In the genomic region with DNA sequence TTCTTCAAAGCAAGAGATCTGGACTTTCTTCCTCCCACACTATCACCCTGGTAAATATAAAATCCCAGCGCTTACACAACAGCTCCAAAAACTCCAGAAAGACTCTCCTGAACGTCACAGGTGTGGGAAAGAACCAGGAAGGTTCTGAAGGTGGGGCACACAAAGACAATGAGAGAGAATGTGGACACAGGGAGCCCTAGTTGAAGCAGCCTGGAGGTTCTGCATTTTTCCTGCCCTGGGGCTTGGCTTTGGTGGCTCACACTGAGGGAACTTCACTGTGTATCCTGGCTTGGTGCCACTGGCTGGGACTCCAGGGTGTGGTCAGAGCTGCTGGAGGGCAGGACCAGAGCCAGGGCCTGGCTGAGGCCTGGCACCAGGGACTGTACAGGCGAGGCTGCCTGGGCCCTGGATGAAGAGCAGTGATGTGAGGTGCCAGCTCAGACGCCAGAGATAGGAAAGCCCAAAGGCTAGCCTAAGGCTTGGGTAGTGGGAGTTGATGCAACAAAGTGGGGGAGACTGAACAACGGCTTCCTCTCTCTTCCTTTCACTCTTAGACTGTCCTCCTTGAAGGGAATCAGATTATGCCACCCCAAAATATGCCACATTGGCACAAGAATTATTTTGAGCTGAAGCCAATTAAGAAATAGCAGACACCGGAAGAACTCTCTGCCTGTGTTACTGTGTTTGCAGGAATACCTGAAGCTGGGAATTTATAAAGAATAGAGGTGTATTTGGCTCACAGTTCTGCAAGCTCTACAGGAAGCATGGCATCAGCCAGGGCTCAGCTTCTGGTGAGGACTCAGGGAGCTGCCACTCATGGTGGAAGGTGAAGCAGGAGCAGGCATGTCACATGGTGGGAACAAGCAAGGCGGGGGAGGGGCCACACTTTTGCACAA, we compare ENCODE assay signal across 8 cellular contexts. TPM values are rescaled to one million over a fixed set of nuclear protein-coding genes. Genes with fewer than 3 reads are reported as not detected.
DNase-seq lines count a peak whose midpoint lies in the region; ATAC-seq, FAIRE-seq and TF ChIP-seq lines count a peak whose summit lies in the region.

No MANE protein-coding gene starts in this region.

- H3K27ac Mint-ChIP-seq in progenitor cell of endocrine pancreas = no peak overlapping the region

- H3K27me3 ChIP-seq in PC-3 (ENCODE audit: low read length) = no peaks in the 10 kb centered on the region
- H3K27me3 ChIP-seq in H1 (replicated peaks in 1 of 4; ENCODE audit: control insufficient read depth in 3 of 4, extremely low read depth in 1 of 4, insufficient read depth in 3 of 4, low read length in 3 of 4) = no peaks in the 10 kb centered on the region

- H3K4me2 ChIP-seq in PC-3 (ENCODE audit: low read length) = peak overlapping the region; percentile 24
- H3K4me2 ChIP-seq in H1 (ENCODE audit: insufficient read depth in 1 of 2, low read depth in 2 of 2, low read length in 2 of 2) = no peak overlapping the region

- no peak overlapping the region for H3K14ac ChIP-seq in H1 (ENCODE audit: insufficient read length)

- peaks cover 20% of the 10 kb centered on the region for H3K4me1 ChIP-seq in PC-3 (ENCODE audit: insufficient read depth, low read length)
- peaks cover 0 to 4% (median 2%) of the 10 kb centered on the region in 4 experiments; a peak in 4 of 7 replicates for H3K4me1 ChIP-seq in H1 (replicated peaks in 1 of 4; ENCODE audit: control insufficient read depth in 3 of 4, insufficient read depth in 4 of 4, low read length in 3 of 4)

- H3K9me3 Mint-ChIP-seq in progenitor cell of endocrine pancreas (ENCODE audit: low read depth) = no peaks in the 10 kb centered on the region

- H4K91ac ChIP-seq in H1 (replicated peaks; ENCODE audit: insufficient read length, low read length) = no peak overlapping the region

- H3K4me3 ChIP-seq in PC-3 (ENCODE audit: low read length) (no peak overlapping the region), H1 (ENCODE audit: extremely low read depth in 1 of 4, insufficient read depth in 2 of 4, low read depth in 3 of 4, low read length in 4 of 4) (no peak overlapping the region)

- H3K4ac ChIP-seq in H1 (replicated peaks; ENCODE audit: insufficient read length, low read depth, low read length) = no peak overlapping the region

- H2BK5ac ChIP-seq in H1 (ENCODE audit: low read depth, low read length) = no peak overlapping the region

- H3K79me2 ChIP-seq in PC-3 (ENCODE audit: low read length) (no peaks in the 10 kb centered on the region), H1 (ENCODE audit: control insufficient read depth in 1 of 2, insufficient read depth in 2 of 2, low read length in 2 of 2) (no peaks in the 10 kb centered on the region)

- H3K18ac ChIP-seq in H1 (ENCODE audit: extremely low read depth, low read length) = no peak overlapping the region

- H2AFZ ChIP-seq in PC-3 (ENCODE audit: low read length) (peak overlapping the region; percentile 44), H1 (ENCODE audit: low read length) (0 out of 2 replicates have a peak overlapping the region, but pooled peaks have one; percentile 23)

- H3K27me3 Mint-ChIP-seq in progenitor cell of endocrine pancreas = no peaks in the 10 kb centered on the region

- CTCF ChIA-PET in PC-3 (lab: Charles Lee) (interaction anchor here (1.0 kb wide), 1 partner anchor 27 kb away, joined by 3 read pairs; no protein-coding TSS in a partner anchor), H1 (lab: Charles Lee; ENCODE audit: partially characterized antibody) (interaction anchor here (0.7 to 3.7 kb wide), 6 partner anchors 8 to 244 kb away, joined by 3 to 11 read pairs (median 5); a partner anchor contains a TSS)

- peaks cover 5% of the 10 kb centered on the region for H3K4me1 Mint-ChIP-seq in progenitor cell of endocrine pancreas (ENCODE audit: low read depth)

- POLR2A ChIA-PET in PC-3 (lab: Charles Lee; ENCODE audit: unreplicated experiment) = no interaction called here
- POLR2A ChIA-PET in H1 (lab: Charles Lee; ENCODE audit: partially characterized antibody) = interaction anchor here (1.3 to 1.7 kb wide), 2 partner anchors 14 to 46 kb away, joined by 3 to 5 read pairs; a partner anchor contains a TSS

- TF ChIP-seq CTCF in PC-3 (conservative IDR thresholded peaks at IDR 0.05; ENCODE audit: low read depth, low read length) (no peak), H1 (IDR thresholded peaks at IDR 0.05; ENCODE audit: control extremely low read depth in 1 of 3, insufficient read depth in 1 of 3, low read depth in 1 of 3, low read length in 3 of 3) (no peak), progenitor cell of endocrine pancreas (IDR thresholded peaks at IDR 0.05; ENCODE audit: unreplicated experiment) (no peak)

- H3K36me3 ChIP-seq in PC-3 (ENCODE audit: low read depth, low read length) = no peaks in the 10 kb centered on the region
- H3K36me3 ChIP-seq in H1 (ENCODE audit: control insufficient read depth in 2 of 4, insufficient read depth in 4 of 4, low read length in 3 of 4) = no peaks in the 10 kb centered on the region

- no peaks in the 10 kb centered on the region for H3K23me2 ChIP-seq in H1 (ENCODE audit: low read depth, low read length)

- H3K9me3 ChIP-seq in PC-3 (ENCODE audit: low read length) (no peaks in the 10 kb centered on the region), H1 (ENCODE audit: insufficient read depth in 2 of 2, low read depth in 1 of 2, low read length in 1 of 2) (no peaks in the 10 kb centered on the region)

- no peak overlapping the region for H3K4me3 Mint-ChIP-seq in progenitor cell of endocrine pancreas (ENCODE audit: low read depth)

- H4K20me1 ChIP-seq in PC-3 (ENCODE audit: low read length) = no peaks in the 10 kb centered on the region
- no peaks in the 10 kb centered on the region for H4K20me1 ChIP-seq in H1 (replicated peaks in 1 of 2; ENCODE audit: control insufficient read depth in 1 of 2, insufficient read depth in 2 of 2, low read length in 2 of 2)

- no peak overlapping the region for H3K23ac ChIP-seq in H1 (ENCODE audit: insufficient read length)

- TF ChIP-seq POLR2A in H1 (IDR thresholded peaks at IDR 0.05; ENCODE audit: control extremely low read depth in 1 of 2, low read depth in 2 of 2, low read length in 2 of 2) = no peak

- H3K79me1 ChIP-seq in H1 (ENCODE audit: low read depth, low read length) = no peaks in the 10 kb centered on the region

- intact Hi-C loops in PC-3 (cut with micrococcal nuclease) = loop anchor here (1.0 kb wide), 1 partner anchor 27 kb away; no protein-coding TSS in a partner anchor

- H2AK5ac ChIP-seq in H1 (ENCODE audit: low read depth, low read length) = no peak overlapping the region

- no peak overlapping the region for H2BK15ac ChIP-seq in H1 (ENCODE audit: low read length)

- peak overlapping the region; percentile 52; the same call in 1 of the 2 replicates for H2BK20ac ChIP-seq in H1 (ENCODE audit: low read length)

- H4K5ac ChIP-seq in H1 (ENCODE audit: insufficient read length, low read depth, low read length) = no peak overlapping the region

- no TSS peak for BruUV-seq in PC-3 (replicated peaks; lab: Mats Ljungman, UMichigan)

- no peak for TF ChIP-seq RAD21 in H1 (IDR thresholded peaks at IDR 0.05 in 1 of 2, conservative IDR thresholded peaks at IDR 0.05 in 1 of 2; ENCODE audit: low read depth in 2 of 2, low read length in 2 of 2)

- WGBS in H1 (ENCODE audit: extremely low coverage in 1 of 2, insufficient coverage in 1 of 2, insufficient read length in 1 of 2, insufficient replicate concordance in 2 of 2, low coverage in 1 of 2, low lambda C conversion rate in 2 of 2, missing lambda C conversion rate in 1 of 2), 2 experiments = 77% methylated on average over 7 of the region's 7 CpGs; no CpG with 5 or more reads in 1 of the 2 experiments

- H3K9me2 ChIP-seq in PC-3 (replicated peaks; ENCODE audit: low read length) = no peaks in the 10 kb centered on the region

- peak; percentile 55 for DNase-seq in DMS53 (lab: John Stamatoyannopoulos, UW)
- DNase-seq in DMS53 treated with DMSO at 0.1 percent for 48 hours (lab: John Stamatoyannopoulos, UW; ENCODE audit: unreplicated experiment) = no peak
- DNase-seq in PC-3 = peak; percentile 98
- DNase-seq in H1 (ENCODE audit: low read depth in 1 of 2, low spot score in 2 of 2) = peak in 1 of 2 experiments; percentile 51
- DNase-seq in mucosa of gallbladder (ENCODE audit: low spot score) = peak; percentile 94
- no peak for DNase-seq in progenitor cell of endocrine pancreas (ENCODE audit: low spot score, unreplicated experiment)

- peaks cover 1% of the 10 kb centered on the region for H3K36me3 Mint-ChIP-seq in progenitor cell of endocrine pancreas (ENCODE audit: insufficient read depth)

- ATAC-seq in PC-3 = peak; percentile 99
- no peak for ATAC-seq in GM18868 (IDR thresholded peaks at IDR 0.05; ENCODE audit: unreplicated experiment)
- ATAC-seq in HG03439 (IDR thresholded peaks at IDR 0.05; ENCODE audit: unreplicated experiment) = no peak

- H2BK120ac ChIP-seq in H1 (replicated peaks; ENCODE audit: low read depth, low read length) = no peak overlapping the region

- TF ChIP-seq EP300 in H1 (IDR thresholded peaks at IDR 0.05; ENCODE audit: borderline replicate concordance in 1 of 2, low read depth in 2 of 2, low read length in 2 of 2) = no peak

- H3K27ac ChIP-seq in PC-3 (ENCODE audit: low read length) (peak overlapping the region; percentile 88), H1 (ENCODE audit: low read depth, low read length) (0 out of 2 replicates have a peak overlapping the region, but pooled peaks have one; percentile 24)

- no peak for FAIRE-seq in H1 (lab: Jason Lieb, UNC)

- H3F3A ChIP-seq in PC-3 (ENCODE audit: low read length, unreplicated experiment) = no peaks in the 10 kb centered on the region

- H3K9ac ChIP-seq in PC-3 (ENCODE audit: low read length) (peak overlapping the region; percentile 53), H1 (replicated peaks in 1 of 4; ENCODE audit: extremely low read depth in 1 of 4, low read depth in 3 of 4, low read length in 3 of 4) (no peak overlapping the region)

- H2BK12ac ChIP-seq in H1 (ENCODE audit: low read depth, low read length) = peak overlapping the region; percentile 18; the same call in 1 of the 2 replicates

- H4K8ac ChIP-seq in H1 (ENCODE audit: extremely low read depth, insufficient read depth, low read length) = no peak overlapping the region

- no peak overlapping the region for H3K56ac ChIP-seq in H1 (replicated peaks; ENCODE audit: insufficient read length, low read depth, low read length)

RNA-seq across cellular contexts. Expression of a gene that starts 39.5 kb away (rescaled TPM):
- 108 and 153 TPM in 2 replicates for total RNA-seq in PC-3 (2014; rRNA removed)
- 81.5 and 82.2 TPM in 2 replicates for total RNA-seq in H1 (2021; fragmentation: NEBNext Ultra II Directional; extraction: Animal tissue kit (Norgen Biotek cat#: 25700))
- 107 and 133 TPM in 2 replicates for polyA plus RNA-seq in H1 (2011; rRNA removed)
- polyA plus RNA-seq in H1 (2011; cell fraction: cytosol; rRNA removed) = 110 TPM
- polyA plus RNA-seq in H1 (2011; cell fraction: nucleus; rRNA removed) = 75.1 TPM
- 69.2 to 97.4 TPM (median 70.7 TPM) in 4 replicates for polyA plus RNA-seq in H1 (2012, experiment 1 of 2)
- polyA plus RNA-seq in H1 (2012, experiment 2 of 2) = 41.0 TPM
- 86.8 TPM for polyA plus RNA-seq in H1 (2013, experiment 1 of 2)
- 94.8 TPM for polyA plus RNA-seq in H1 (2013, experiment 2 of 2)
- polyA minus RNA-seq in H1 (2011; rRNA and poly(A)+ RNA removed) = 46.0 and 54.6 TPM in 2 replicates
- 30.7 TPM for polyA minus RNA-seq in H1 (2011; cell fraction: cytosol; rRNA and poly(A)+ RNA removed)
- polyA minus RNA-seq in H1 (2011; cell fraction: nucleus; rRNA and poly(A)+ RNA removed) = 28.1 TPM
- 107 TPM for total RNA-seq in mucosa of gallbladder
- total RNA-seq in progenitor cell of endocrine pancreas = 80.7 and 82.8 TPM in 2 replicates

RNA-seq across cellular contexts. Expression of a gene that starts 46.4 kb away (rescaled TPM):
- total RNA-seq in PC-3 (2014; rRNA removed) (254 and 286 TPM in 2 replicates), mucosa of gallbladder (43.9 TPM), progenitor cell of endocrine pancreas (123 and 126 TPM in 2 replicates)
- 286 and 290 TPM in 2 replicates for total RNA-seq in H1 (2021; fragmentation: NEBNext Ultra II Directional; extraction: Animal tissue kit (Norgen Biotek cat#: 25700))
- 737 and 756 TPM in 2 replicates for polyA plus RNA-seq in H1 (2011; rRNA removed)
- polyA plus RNA-seq in H1 (2011; cell fraction: cytosol; rRNA removed) = 693 TPM
- 226 TPM for polyA plus RNA-seq in H1 (2011; cell fraction: nucleus; rRNA removed)
- 284 to 364 TPM (median 320 TPM) in 4 replicates for polyA plus RNA-seq in H1 (2012, experiment 1 of 2)
- polyA plus RNA-seq in H1 (2012, experiment 2 of 2) = 92.9 TPM
- polyA plus RNA-seq in H1 (2013, experiment 1 of 2) = 184 TPM
- 177 TPM for polyA plus RNA-seq in H1 (2013, experiment 2 of 2)
- 235 and 271 TPM in 2 replicates for polyA minus RNA-seq in H1 (2011; rRNA and poly(A)+ RNA removed)
- 276 TPM for polyA minus RNA-seq in H1 (2011; cell fraction: cytosol; rRNA and poly(A)+ RNA removed)
- polyA minus RNA-seq in H1 (2011; cell fraction: nucleus; rRNA and poly(A)+ RNA removed) = 139 TPM

RNA-seq across cellular contexts. Expression of a gene that starts 53.4 kb away (rescaled TPM):
- 13.2 and 17.1 TPM in 2 replicates for total RNA-seq in PC-3 (2014; rRNA removed)
- total RNA-seq in H1 (2021; fragmentation: NEBNext Ultra II Directional; extraction: Animal tissue kit (Norgen Biotek cat#: 25700)) = 56.2 and 57.0 TPM in 2 replicates
- 38.0 and 54.0 TPM in 2 replicates for polyA plus RNA-seq in H1 (2011; rRNA removed)
- polyA plus RNA-seq in H1 (2011; cell fraction: cytosol; rRNA removed) = 36.7 TPM
- 22.3 TPM for polyA plus RNA-seq in H1 (2011; cell fraction: nucleus; rRNA removed)
- polyA plus RNA-seq in H1 (2012, experiment 1 of 2) = 18.8 to 29.1 TPM (median 24.2 TPM) in 4 replicates
- polyA plus RNA-seq in H1 (2012, experiment 2 of 2) = 22.1 TPM
- 30.3 TPM for polyA plus RNA-seq in H1 (2013, experiment 1 of 2)
- 38.2 TPM for polyA plus RNA-seq in H1 (2013, experiment 2 of 2)
- polyA minus RNA-seq in H1 (2011; rRNA and poly(A)+ RNA removed) = 98.2 and 160 TPM in 2 replicates
- polyA minus RNA-seq in H1 (2011; cell fraction: cytosol; rRNA and poly(A)+ RNA removed) = 25.1 TPM
- 31.9 TPM for polyA minus RNA-seq in H1 (2011; cell fraction: nucleus; rRNA and poly(A)+ RNA removed)
- 53.0 TPM for total RNA-seq in mucosa of gallbladder
- total RNA-seq in progenitor cell of endocrine pancreas = 52.3 and 57.5 TPM in 2 replicates

Comparison
In these comparisons a context has a peak if more than half of its experiments do, and no peak if none do; other contexts are left out.
1. DNase-seq: peak in DMS53 (single experiment), PC-3 (single experiment) and mucosa of gallbladder (single experiment); none in DMS53 treated with DMSO at 0.1 percent for 48 hours (single experiment) and progenitor cell of endocrine pancreas (single experiment).